Comparison of ENCODE assay signal across 8 cellular contexts in the genomic region with DNA sequence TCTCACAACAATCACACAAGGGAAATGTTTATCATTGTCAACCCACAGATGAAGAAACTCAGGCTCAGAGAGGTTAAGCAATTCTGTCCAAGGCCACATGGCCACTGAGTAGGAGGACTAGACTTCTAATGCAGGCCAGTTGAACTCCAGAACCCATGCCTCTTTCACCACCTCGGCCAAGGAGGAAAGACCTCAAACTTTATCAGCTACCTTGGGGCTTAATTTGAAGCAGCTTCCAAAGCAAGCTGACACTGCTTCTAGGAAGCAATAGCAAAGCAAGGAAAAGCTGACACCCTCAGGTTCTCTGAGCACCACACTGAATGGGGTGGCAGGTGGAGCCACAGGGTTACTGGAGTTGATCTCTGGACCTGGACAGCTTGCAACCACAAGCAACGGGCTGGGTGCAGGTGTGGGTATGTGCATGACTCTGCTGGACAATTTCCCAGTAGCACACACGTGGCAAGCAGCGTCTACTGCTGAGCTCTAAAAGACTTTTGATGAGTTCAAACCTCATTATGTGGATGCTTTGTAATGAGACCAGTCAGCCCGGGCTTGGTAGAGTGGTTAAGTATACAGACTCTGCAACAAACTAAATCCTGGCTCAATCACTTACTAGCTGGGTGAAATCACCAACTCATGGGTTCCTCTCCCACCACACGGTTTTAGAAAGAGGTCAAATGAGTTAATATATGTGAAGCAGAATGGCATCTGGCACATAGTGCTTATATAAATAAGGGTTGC. TPM values are rescaled to one million over a fixed set of nuclear protein-coding genes. Genes with fewer than 3 reads are reported as not detected.
DNase-seq lines count a peak whose midpoint lies in the region; ATAC-seq and TF ChIP-seq lines count a peak whose summit lies in the region.

No MANE protein-coding gene starts in this region.

- no peak for TF ChIP-seq CTCF in chondrocyte (IDR thresholded peaks at IDR 0.05)
- TF ChIP-seq CTCF in neutrophil (IDR thresholded peaks at IDR 0.05) = no peak

- peaks cover 33% of the 10 kb centered on the region for H3K4me1 Mint-ChIP-seq in chondrocyte (ENCODE audit: low read depth)

- H3K4me3 ChIP-seq in neutrophil (ENCODE audit: low read depth in 1 of 2, low read length in 1 of 2) = no peak overlapping the region

- no peak overlapping the region for H3K4me3 Mint-ChIP-seq in chondrocyte (ENCODE audit: unreplicated experiment)

- peaks cover 40 to 53% of the 10 kb centered on the region in 2 experiments for H3K4me1 ChIP-seq in neutrophil (ENCODE audit: control insufficient read depth in 1 of 2, insufficient read depth in 1 of 2, low read depth in 1 of 2, low read length in 1 of 2)

- ATAC-seq in GM18517 (IDR thresholded peaks at IDR 0.05; ENCODE audit: unreplicated experiment) (peak; percentile 25), HG03342 (IDR thresholded peaks at IDR 0.05; ENCODE audit: unreplicated experiment) (no peak), HG02981 (IDR thresholded peaks at IDR 0.05; ENCODE audit: unreplicated experiment) (no peak)

- H3K9me3 Mint-ChIP-seq in chondrocyte (ENCODE audit: low read depth) = no peaks in the 10 kb centered on the region

- H3K27ac Mint-ChIP-seq in chondrocyte (ENCODE audit: unreplicated experiment) = peak overlapping the region; percentile 13

- H3K36me3 ChIP-seq in neutrophil = peaks cover 50% of the 10 kb centered on the region

- H3K27ac ChIP-seq in neutrophil = peak overlapping the region; percentile 52

- DNase-seq in HK-2 (ENCODE audit: unreplicated experiment) (peak; percentile 55), chondrocyte (ENCODE audit: low spot score) (no peak), NCI-H748 (lab: John Stamatoyannopoulos, UW; ENCODE audit: unreplicated experiment) (no peak), NCI-H1436 (lab: John Stamatoyannopoulos, UW) (no peak)

- no peaks in the 10 kb centered on the region for H3K9me3 ChIP-seq in neutrophil

- H3K27me3 ChIP-seq in neutrophil = no peaks in the 10 kb centered on the region

- H3K27me3 Mint-ChIP-seq in chondrocyte (ENCODE audit: low read depth) = no peaks in the 10 kb centered on the region

- no peaks in the 10 kb centered on the region for H3K36me3 Mint-ChIP-seq in chondrocyte (ENCODE audit: low read depth)

RNA-seq across cellular contexts. Expression of gene CCNL1, which starts 23.1 kb away (rescaled TPM):
- total RNA-seq in chondrocyte = 63.9 to 73.1 TPM (median 70.0 TPM) in 3 replicates
